In genomic region chr18:21489119-21489750, GRCh38 we compare ENCODE assay signal across 7 cellular contexts.
DNase-seq lines count a peak whose midpoint lies in the region; TF ChIP-seq lines count a peak whose summit lies in the region.

No MANE protein-coding gene starts in this region.

- TF ChIP-seq POLR2A in adrenal gland (IDR thresholded peaks at IDR 0.05) = no peak

- 36 to 41% (median 38%) methylated on average over 6 of the region's 6 CpGs for WGBS in adrenal gland, 4 donors
- WGBS in hepatocyte (ENCODE audit: low lambda C conversion rate, missing lambda C conversion rate) = 40% methylated on average over 6 of the region's 6 CpGs

- CTCF ChIA-PET in HEK293 (lab: Yijun Ruan, JAX) = interaction anchor here (0.6 to 2.8 kb wide), 31 partner anchors 9 to 1268 kb away, joined by 3 to 12 read pairs (median 3); partner anchors contain the start of gene ESCO1

- H3K36me3 ChIP-seq in HEK293 (ENCODE audit: control insufficient read depth in 2 of 2, insufficient read depth in 1 of 2, low read length in 2 of 2) (peaks cover 0 to 13% of the 10 kb centered on the region in 2 experiments; a peak in 1 of 3 replicates), adrenal gland (replicated peaks in 1 of 2) (no peaks in the 10 kb centered on the region), hepatocyte (replicated peaks; ENCODE audit: insufficient read depth, low read depth) (no peaks in the 10 kb centered on the region)

- H3K27ac ChIP-seq in HEK293 (ENCODE audit: extremely low read depth, low read depth, low read length) (no peak overlapping the region), adrenal gland (no peak overlapping the region), hepatocyte (no peak overlapping the region)

- intact Hi-C loops in adrenal gland (cut with DNase I) = loop anchor here in 1 of 2 donors (10.0 kb wide), 1 partner anchor 476 kb away; no protein-coding TSS in a partner anchor

- DNase-seq in Daoy (ENCODE audit: low read depth) (peak; percentile 41), NCI-H446 treated with DMSO at 0.1 percent for 48 hours (lab: John Stamatoyannopoulos, UW) (peak; percentile 27), adrenal gland (peak; percentile 52 to 72 (median 65)), hepatocyte (ENCODE audit: low spot score) (peak; percentile 80), smooth muscle cell of the brain vasculature (ENCODE audit: low read depth, low spot score) (peak; percentile 13), islet precursor cell (no peak)

- no peaks in the 10 kb centered on the region for H4K20me1 ChIP-seq in hepatocyte (ENCODE audit: insufficient read depth, poor library complexity, severe bottlenecking)

- H3K9me3 ChIP-seq in HEK293 (ENCODE audit: control insufficient read depth, insufficient read depth, low read depth, low read length) (no peaks in the 10 kb centered on the region), adrenal gland (replicated peaks in 1 of 3) (no peaks in the 10 kb centered on the region), hepatocyte (ENCODE audit: low read depth) (no peaks in the 10 kb centered on the region)

- TF ChIP-seq CTCF in HEK293 (tag by site-specific recombination; IDR thresholded peaks at IDR 0.05) (no peak), adrenal gland (IDR thresholded peaks at IDR 0.05) (peak; percentile 54 to 80 (median 72)), hepatocyte (IDR thresholded peaks at IDR 0.05; ENCODE audit: poor library complexity) (peak; percentile 67)

- H2AFZ ChIP-seq in hepatocyte = no peak overlapping the region

- no peak overlapping the region for H3K4me2 ChIP-seq in hepatocyte

- no peaks in the 10 kb centered on the region for H3K79me2 ChIP-seq in hepatocyte

- H3K27me3 ChIP-seq in adrenal gland (no peaks in the 10 kb centered on the region), hepatocyte (no peaks in the 10 kb centered on the region)

- H3K4me1 ChIP-seq in HEK293 (ENCODE audit: control insufficient read depth, insufficient read depth, low read length) = peaks cover 5% of the 10 kb centered on the region; the same call in 1 of the 2 replicates
- no peaks in the 10 kb centered on the region for H3K4me1 ChIP-seq in adrenal gland (replicated peaks in 1 of 2)
- H3K4me1 ChIP-seq in hepatocyte (ENCODE audit: insufficient read depth) = no peaks in the 10 kb centered on the region

- H3K4me3 ChIP-seq in HEK293 (ENCODE audit: low read depth, low read length) (no peak overlapping the region), adrenal gland (no peak overlapping the region), hepatocyte (no peak overlapping the region)

- no peaks in the 10 kb centered on the region for H3K9me2 ChIP-seq in hepatocyte (replicated peaks; ENCODE audit: insufficient read depth)

- POLR2A ChIA-PET in HEK293 (lab: Yijun Ruan, JAX) = interaction anchor here (1.8 kb wide), 1 partner anchor 112 kb away, joined by 7 read pairs; the partner anchor contains the start of gene ESCO1

TF ChIP-seq in HEK293, 187 proteins besides CTCF, POLR2A, EP300 and RAD21:
- TF ChIP-seq ZBTB6 (tag by site-specific recombination; IDR thresholded peaks at IDR 0.05) (no peak), ZNF26 (tag by site-specific recombination; IDR thresholded peaks at IDR 0.05) (no peak), ZSCAN23 (tag by site-specific recombination; IDR thresholded peaks at IDR 0.05) (no peak), ZNF488 (tag by site-specific recombination; IDR thresholded peaks at IDR 0.05) (no peak), IKZF3 (tag by site-specific recombination; IDR thresholded peaks at IDR 0.05) (0 out of 2 replicates have a peak, but pooled peaks have one; percentile 56), ZNF654 (tag by site-specific recombination; IDR thresholded peaks at IDR 0.05; ENCODE audit: low read depth) (peak; percentile 83), ZNF610 (tag by site-specific recombination; IDR thresholded peaks at IDR 0.05; ENCODE audit: borderline replicate concordance) (no peak), ZNF350 (tag by site-specific recombination; IDR thresholded peaks at IDR 0.05) (no peak), ZNF837 (tag by site-specific recombination; IDR thresholded peaks at IDR 0.05) (no peak)
TF ChIP-seq in HEK293: peak in this region for 2.
